Comparison of ENCODE assay signal across 7 cellular contexts in the genomic region with DNA sequence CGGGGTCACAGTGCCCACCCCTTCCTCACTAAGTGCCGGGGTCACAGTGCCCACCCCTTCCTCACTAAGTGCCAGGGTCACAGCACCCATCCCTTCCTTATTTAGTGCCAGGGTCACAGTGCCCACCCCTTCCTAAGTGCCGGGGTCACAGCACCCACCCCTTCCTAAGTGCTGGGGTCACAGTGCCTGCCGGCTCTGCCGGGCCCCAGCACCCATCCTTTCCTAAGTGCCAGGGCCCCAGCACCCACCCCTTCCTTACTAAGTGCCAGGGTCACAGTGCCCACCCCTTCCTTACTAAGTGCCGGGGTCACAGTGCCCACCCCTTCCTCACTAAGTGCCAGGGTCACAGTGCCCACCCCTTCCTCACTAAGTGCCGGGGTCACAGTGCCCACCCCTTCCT. TPM values are rescaled to one million over a fixed set of nuclear protein-coding genes. Genes with fewer than 3 reads are reported as not detected.
"Had no signal": no experiment of that assay in that cellular context is flagged by ENCODE, and none has a peak within 500 bp of the region (broad histone marks: within the 10 kb centered on the region; RNA-seq: fewer than 3 reads in every experiment).

No MANE protein-coding gene starts in this region.

RNA-seq across cellular contexts. Expression of a gene that starts 9.8 kb away (rescaled TPM):
- total RNA-seq: ascending aorta had no signal

RNA-seq across cellular contexts. Expression of a gene that starts 51.6 kb away (rescaled TPM):
- total RNA-seq: ascending aorta had no signal

RNA-seq across cellular contexts. Expression of a gene that starts 56.5 kb away (rescaled TPM):
- total RNA-seq: activated CD4-positive, alpha-beta T cell treated with anti-CD3 and anti-CD28 coated beads, Interleukin-2, amount 10 ng/mL, durations not matched to agents 24 days and 14 days; activated naive CD4-positive, alpha-beta T cell treated with anti-CD3 and anti-CD28 coated beads for 36 hours; activated naive CD8-positive, alpha-beta T cell treated with anti-CD3 and anti-CD28 coated beads for 36 hours; activated T-helper 1 cell treated with anti-CD3 and anti-CD28 coated beads, Interleukin-12 subunit alpha, Interleukin-12 subunit beta, Interleukin-2, Interleukin-4 antibody, amounts not matched to agents 30 ng/mL and 10 ng/mL and 1 ng/mL, durations not matched to agents 14 hours and 24 hours and 36 hours; IMR-90; M059J had no signal
